ENCODE assay signal across 8 cellular contexts in the genomic region with DNA sequence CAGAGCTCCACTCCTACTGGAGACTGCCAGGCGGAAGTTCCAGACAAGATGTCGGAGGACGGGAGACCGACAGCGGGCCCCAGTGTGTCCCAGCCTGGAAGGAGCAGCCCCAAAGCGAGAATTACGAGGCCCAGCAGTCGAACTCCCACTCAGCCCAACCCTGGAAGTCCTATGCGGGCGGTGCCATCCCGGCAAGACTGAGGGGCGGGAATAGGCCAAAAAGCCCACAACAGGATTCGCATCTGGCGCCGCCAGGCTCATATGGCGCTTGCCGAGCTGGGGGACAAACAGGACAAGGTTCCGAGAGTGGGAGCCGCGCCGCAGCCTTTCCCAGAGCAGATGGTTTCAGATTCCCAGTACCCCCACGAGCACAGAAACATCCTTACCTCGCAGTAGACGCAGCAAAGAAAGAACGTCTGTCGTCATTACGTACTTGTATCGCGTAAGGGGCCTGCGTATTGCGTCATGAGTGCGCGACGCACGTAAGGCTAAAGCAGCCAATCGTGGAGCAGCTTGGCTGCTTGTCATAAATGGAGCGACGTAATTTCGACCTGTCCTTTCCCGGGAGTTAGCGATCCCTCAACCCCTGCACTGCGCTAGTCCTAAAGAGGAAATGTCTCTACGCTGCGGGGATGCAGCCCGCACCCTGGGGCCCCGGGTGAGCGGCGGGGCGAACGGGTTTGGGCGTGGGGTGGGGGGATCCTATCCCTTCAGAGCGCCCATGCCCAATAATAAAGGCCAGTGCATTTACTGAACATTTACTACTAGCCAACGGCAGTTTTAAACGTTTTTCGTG. TPM values are rescaled to one million over a fixed set of nuclear protein-coding genes. Genes with fewer than 3 reads are reported as not detected.
A peak's percentile ranks its signal among the peaks of the same experiment; 100 is the strongest.
DNase-seq lines count a peak whose midpoint lies in the region; ATAC-seq and TF ChIP-seq lines count a peak whose summit lies in the region.

LIAS (plus strand) TSS at position 552 of the 796 bp plus-strand sequence; CDS start at position 614, 62 bp downstream.
RPL9 (minus strand) TSS at position 418 of the 796 bp plus-strand sequence. CDS start 483 bp downstream, outside the sequence.

- H3K9me3 Mint-ChIP-seq in activated naive CD8-positive, alpha-beta T cell (ENCODE audit: low read depth): no peaks in the 10 kb centered on the region

- peak within 1 kb of the TSS; percentile 99 for H3K27ac Mint-ChIP-seq in activated naive CD8-positive, alpha-beta T cell

- ATAC-seq in HG02623 (IDR thresholded peaks at IDR 0.05; ENCODE audit: unreplicated experiment): peak; percentile 88

- no peak for TF ChIP-seq CTCF in GM10248 (IDR thresholded peaks at IDR 0.05; ENCODE audit: control extremely low read depth, extremely low read depth, low read depth, missing control alignments)

- CTCF ChIA-PET in GM10248 (lab: Yijun Ruan, JAX): interaction anchor here (0.9 to 4.8 kb wide), 4 partner anchors 10 to 517 kb away, joined by 3 to 24 read pairs (median 4); no protein-coding TSS in a partner anchor

- peak within 1 kb of the TSS; percentile 75 for H3K27ac ChIP-seq in temporal lobe (ENCODE audit: low read depth, low read length)

- peak; percentile 96 for DNase-seq in GM10248 (ENCODE audit: extremely low spot score)
- peak; percentile 82 for DNase-seq in NCI-H1105 (lab: John Stamatoyannopoulos, UW)
- peak; percentile 94 for DNase-seq in SKM-1 treated with dmso at 0.1 percent for 144 hours (lab: John Stamatoyannopoulos, UW; ENCODE audit: unreplicated experiment)
- DNase-seq in glomerular endothelial cell (ENCODE audit: extremely low read depth, low read depth, low spot score): peak; percentile 96
- DNase-seq in occipital lobe (lab: John Stamatoyannopoulos, UW): peak; percentile 87

- peak within 1 kb of the TSS; percentile 99 for H3K4me3 Mint-ChIP-seq in activated naive CD8-positive, alpha-beta T cell

- H3K4me1 Mint-ChIP-seq in activated naive CD8-positive, alpha-beta T cell (ENCODE audit: low read depth): peaks cover 43% of the 10 kb centered on the region

- peaks cover 25% of the 10 kb centered on the region for H3K36me3 Mint-ChIP-seq in activated naive CD8-positive, alpha-beta T cell

- H3K27me3 Mint-ChIP-seq in activated naive CD8-positive, alpha-beta T cell: no peaks in the 10 kb centered on the region

- POLR2A ChIA-PET in GM10248 (lab: Yijun Ruan, JAX): interaction anchor here (0.5 to 1.7 kb wide), 4 partner anchors 11 to 1581 kb away, joined by 3 to 10 read pairs (median 4); no protein-coding TSS in a partner anchor

RNA-seq across cellular contexts. Expression of gene LIAS, which starts in this region (rescaled TPM):
- 6.0 and 11.9 TPM in 2 replicates for total RNA-seq in glomerular endothelial cell
- total RNA-seq in occipital lobe: 12.9 TPM
- 8.4 TPM for total RNA-seq in temporal lobe

RNA-seq across cellular contexts. Expression of gene RPL9, which starts in this region (rescaled TPM):
- total RNA-seq in glomerular endothelial cell (1,774 and 3,649 TPM in 2 replicates), occipital lobe (3,277 TPM), temporal lobe (1,886 TPM)

Comparison
In these comparisons a context has a peak if more than half of its experiments do, and no peak if none do; other contexts are left out.
1. Peak in every context shown above with its lines: DNase-seq, ATAC-seq and H3K27ac ChIP-seq.